Comparison of ENCODE assay signal across 1 cellular context in the genomic region with DNA sequence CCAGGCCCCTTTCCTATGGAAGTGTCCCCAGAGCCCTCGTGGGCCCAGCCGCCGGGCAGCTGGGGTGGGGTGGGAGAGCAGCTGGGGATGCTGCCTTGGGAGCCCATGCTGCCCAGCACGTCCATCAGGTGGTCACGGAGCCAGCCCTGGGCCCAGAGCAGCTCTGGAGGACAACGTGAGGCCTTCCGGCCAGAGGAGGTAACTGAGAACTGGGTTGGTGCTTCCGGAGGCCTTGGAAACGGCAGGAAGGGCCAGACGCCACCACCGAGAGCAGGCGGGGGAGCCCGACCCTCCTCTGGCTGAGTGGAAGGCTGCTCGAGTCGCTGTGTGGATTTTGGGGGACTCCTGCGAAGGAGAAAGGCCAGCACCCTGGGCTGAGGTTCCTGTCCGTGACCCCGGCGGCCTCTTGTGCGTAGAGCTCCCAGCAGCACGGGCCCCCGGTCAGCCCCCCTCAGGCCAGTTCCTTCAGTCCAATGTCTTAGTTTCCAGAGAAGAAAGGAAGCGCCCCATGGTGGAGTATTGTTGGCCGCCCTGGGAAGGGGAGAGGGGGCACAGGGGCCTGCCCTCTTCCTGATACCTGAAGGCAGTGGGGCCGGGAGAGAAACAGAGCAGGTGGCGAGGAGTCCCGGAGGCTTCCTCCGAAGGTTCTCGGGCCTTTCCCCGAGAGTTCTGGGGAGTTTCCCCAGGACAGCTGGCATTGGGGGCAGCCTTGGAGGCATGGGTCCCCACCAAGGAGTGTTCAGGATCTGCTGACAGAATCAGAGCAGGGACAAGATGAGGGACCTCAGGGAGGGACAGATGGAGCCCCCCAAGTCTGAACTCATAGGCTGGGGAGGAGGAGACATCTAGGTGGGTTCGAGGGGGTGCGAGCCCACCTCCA.
TF ChIP-seq lines count a peak whose summit lies in the region.

No MANE protein-coding gene starts in this region.

TF ChIP-seq in H1, 55 proteins besides CTCF, POLR2A, EP300 and RAD21:
- no peak for TF ChIP-seq CREB1 (IDR thresholded peaks at IDR 0.05)
- TF ChIP-seq HDAC2 (IDR thresholded peaks at IDR 0.05; ENCODE audit: borderline replicate concordance in 1 of 2, low read depth in 2 of 2, low read length in 2 of 2) = no peak
- TF ChIP-seq SUZ12 (IDR thresholded peaks at IDR 0.05; ENCODE audit: low read length) = no peak
- no peak for TF ChIP-seq GTF2F1 (IDR thresholded peaks at IDR 0.05; ENCODE audit: borderline replicate concordance, low read depth, low read length)
- no peak for TF ChIP-seq SP4 (IDR thresholded peaks at IDR 0.05; ENCODE audit: low read length)
- no peak for TF ChIP-seq NRF1 (IDR thresholded peaks at IDR 0.05; ENCODE audit: low read depth, low read length)
- TF ChIP-seq CHD1 (IDR thresholded peaks at IDR 0.05; ENCODE audit: low read depth, low read length) = no peak
- no peak for TF ChIP-seq ASH2L (IDR thresholded peaks at IDR 0.05; ENCODE audit: low read length)
- TF ChIP-seq TAF1 (IDR thresholded peaks at IDR 0.05; ENCODE audit: low read depth, low read length) = no peak
- TF ChIP-seq GABPA (IDR thresholded peaks at IDR 0.05; ENCODE audit: borderline replicate concordance, insufficient read depth, low read length) = no peak
- TF ChIP-seq CEBPB (IDR thresholded peaks at IDR 0.05; ENCODE audit: low read depth, low read length) = no peak
- TF ChIP-seq ZNF274 (IDR thresholded peaks at IDR 0.05; ENCODE audit: borderline replicate concordance, extremely low read depth, low read length) = no peak
- no peak for TF ChIP-seq RFX5 (IDR thresholded peaks at IDR 0.05; ENCODE audit: borderline replicate concordance, low read depth, low read length)
- no peak for TF ChIP-seq SRF (IDR thresholded peaks at IDR 0.05; ENCODE audit: low read depth, low read length)
- TF ChIP-seq, protein P1, sequence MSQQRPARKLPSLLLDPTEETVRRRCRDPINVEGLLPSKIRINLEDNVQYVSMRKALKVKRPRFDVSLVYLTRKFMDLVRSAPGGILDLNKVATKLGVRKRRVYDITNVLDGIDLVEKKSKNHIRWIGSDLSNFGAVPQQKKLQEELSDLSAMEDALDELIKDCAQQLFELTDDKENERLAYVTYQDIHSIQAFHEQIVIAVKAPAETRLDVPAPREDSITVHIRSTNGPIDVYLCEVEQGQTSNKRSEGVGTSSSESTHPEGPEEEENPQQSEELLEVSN (IDR thresholded peaks at IDR 0.05) = no peak
- TF ChIP-seq, protein P2, sequence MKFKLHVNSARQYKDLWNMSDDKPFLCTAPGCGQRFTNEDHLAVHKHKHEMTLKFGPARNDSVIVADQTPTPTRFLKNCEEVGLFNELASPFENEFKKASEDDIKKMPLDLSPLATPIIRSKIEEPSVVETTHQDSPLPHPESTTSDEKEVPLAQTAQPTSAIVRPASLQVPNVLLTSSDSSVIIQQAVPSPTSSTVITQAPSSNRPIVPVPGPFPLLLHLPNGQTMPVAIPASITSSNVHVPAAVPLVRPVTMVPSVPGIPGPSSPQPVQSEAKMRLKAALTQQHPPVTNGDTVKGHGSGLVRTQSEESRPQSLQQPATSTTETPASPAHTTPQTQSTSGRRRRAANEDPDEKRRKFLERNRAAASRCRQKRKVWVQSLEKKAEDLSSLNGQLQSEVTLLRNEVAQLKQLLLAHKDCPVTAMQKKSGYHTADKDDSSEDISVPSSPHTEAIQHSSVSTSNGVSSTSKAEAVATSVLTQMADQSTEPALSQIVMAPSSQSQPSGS (IDR thresholded peaks at IDR 0.05; ENCODE audit: low read length) = no peak
- TF ChIP-seq, protein P3, sequence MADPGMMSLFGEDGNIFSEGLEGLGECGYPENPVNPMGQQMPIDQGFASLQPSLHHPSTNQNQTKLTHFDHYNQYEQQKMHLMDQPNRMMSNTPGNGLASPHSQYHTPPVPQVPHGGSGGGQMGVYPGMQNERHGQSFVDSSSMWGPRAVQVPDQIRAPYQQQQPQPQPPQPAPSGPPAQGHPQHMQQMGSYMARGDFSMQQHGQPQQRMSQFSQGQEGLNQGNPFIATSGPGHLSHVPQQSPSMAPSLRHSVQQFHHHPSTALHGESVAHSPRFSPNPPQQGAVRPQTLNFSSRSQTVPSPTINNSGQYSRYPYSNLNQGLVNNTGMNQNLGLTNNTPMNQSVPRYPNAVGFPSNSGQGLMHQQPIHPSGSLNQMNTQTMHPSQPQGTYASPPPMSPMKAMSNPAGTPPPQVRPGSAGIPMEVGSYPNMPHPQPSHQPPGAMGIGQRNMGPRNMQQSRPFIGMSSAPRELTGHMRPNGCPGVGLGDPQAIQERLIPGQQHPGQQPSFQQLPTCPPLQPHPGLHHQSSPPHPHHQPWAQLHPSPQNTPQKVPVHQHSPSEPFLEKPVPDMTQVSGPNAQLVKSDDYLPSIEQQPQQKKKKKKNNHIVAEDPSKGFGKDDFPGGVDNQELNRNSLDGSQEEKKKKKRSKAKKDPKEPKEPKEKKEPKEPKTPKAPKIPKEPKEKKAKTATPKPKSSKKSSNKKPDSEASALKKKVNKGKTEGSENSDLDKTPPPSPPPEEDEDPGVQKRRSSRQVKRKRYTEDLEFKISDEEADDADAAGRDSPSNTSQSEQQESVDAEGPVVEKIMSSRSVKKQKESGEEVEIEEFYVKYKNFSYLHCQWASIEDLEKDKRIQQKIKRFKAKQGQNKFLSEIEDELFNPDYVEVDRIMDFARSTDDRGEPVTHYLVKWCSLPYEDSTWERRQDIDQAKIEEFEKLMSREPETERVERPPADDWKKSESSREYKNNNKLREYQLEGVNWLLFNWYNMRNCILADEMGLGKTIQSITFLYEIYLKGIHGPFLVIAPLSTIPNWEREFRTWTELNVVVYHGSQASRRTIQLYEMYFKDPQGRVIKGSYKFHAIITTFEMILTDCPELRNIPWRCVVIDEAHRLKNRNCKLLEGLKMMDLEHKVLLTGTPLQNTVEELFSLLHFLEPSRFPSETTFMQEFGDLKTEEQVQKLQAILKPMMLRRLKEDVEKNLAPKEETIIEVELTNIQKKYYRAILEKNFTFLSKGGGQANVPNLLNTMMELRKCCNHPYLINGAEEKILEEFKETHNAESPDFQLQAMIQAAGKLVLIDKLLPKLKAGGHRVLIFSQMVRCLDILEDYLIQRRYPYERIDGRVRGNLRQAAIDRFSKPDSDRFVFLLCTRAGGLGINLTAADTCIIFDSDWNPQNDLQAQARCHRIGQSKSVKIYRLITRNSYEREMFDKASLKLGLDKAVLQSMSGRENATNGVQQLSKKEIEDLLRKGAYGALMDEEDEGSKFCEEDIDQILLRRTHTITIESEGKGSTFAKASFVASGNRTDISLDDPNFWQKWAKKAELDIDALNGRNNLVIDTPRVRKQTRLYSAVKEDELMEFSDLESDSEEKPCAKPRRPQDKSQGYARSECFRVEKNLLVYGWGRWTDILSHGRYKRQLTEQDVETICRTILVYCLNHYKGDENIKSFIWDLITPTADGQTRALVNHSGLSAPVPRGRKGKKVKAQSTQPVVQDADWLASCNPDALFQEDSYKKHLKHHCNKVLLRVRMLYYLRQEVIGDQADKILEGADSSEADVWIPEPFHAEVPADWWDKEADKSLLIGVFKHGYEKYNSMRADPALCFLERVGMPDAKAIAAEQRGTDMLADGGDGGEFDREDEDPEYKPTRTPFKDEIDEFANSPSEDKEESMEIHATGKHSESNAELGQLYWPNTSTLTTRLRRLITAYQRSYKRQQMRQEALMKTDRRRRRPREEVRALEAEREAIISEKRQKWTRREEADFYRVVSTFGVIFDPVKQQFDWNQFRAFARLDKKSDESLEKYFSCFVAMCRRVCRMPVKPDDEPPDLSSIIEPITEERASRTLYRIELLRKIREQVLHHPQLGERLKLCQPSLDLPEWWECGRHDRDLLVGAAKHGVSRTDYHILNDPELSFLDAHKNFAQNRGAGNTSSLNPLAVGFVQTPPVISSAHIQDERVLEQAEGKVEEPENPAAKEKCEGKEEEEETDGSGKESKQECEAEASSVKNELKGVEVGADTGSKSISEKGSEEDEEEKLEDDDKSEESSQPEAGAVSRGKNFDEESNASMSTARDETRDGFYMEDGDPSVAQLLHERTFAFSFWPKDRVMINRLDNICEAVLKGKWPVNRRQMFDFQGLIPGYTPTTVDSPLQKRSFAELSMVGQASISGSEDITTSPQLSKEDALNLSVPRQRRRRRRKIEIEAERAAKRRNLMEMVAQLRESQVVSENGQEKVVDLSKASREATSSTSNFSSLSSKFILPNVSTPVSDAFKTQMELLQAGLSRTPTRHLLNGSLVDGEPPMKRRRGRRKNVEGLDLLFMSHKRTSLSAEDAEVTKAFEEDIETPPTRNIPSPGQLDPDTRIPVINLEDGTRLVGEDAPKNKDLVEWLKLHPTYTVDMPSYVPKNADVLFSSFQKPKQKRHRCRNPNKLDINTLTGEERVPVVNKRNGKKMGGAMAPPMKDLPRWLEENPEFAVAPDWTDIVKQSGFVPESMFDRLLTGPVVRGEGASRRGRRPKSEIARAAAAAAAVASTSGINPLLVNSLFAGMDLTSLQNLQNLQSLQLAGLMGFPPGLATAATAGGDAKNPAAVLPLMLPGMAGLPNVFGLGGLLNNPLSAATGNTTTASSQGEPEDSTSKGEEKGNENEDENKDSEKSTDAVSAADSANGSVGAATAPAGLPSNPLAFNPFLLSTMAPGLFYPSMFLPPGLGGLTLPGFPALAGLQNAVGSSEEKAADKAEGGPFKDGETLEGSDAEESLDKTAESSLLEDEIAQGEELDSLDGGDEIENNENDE (IDR thresholded peaks at IDR 0.05; ENCODE audit: insufficient replicate concordance, low read length) = no peak
- TF ChIP-seq TEAD4 (IDR thresholded peaks at IDR 0.05; ENCODE audit: low read depth, low read length) = no peak
- TF ChIP-seq, protein P4, sequence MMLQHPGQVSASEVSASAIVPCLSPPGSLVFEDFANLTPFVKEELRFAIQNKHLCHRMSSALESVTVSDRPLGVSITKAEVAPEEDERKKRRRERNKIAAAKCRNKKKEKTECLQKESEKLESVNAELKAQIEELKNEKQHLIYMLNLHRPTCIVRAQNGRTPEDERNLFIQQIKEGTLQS (IDR thresholded peaks at IDR 0.05; ENCODE audit: insufficient read depth, low read depth, low read length) = no peak
- TF ChIP-seq POU5F1 (IDR thresholded peaks at IDR 0.05; ENCODE audit: low read depth, low read length) = no peak
TF ChIP-seq in H1: peak in this region for 0.
